ENCODE assay signal across 11 cellular contexts in the genomic region with DNA sequence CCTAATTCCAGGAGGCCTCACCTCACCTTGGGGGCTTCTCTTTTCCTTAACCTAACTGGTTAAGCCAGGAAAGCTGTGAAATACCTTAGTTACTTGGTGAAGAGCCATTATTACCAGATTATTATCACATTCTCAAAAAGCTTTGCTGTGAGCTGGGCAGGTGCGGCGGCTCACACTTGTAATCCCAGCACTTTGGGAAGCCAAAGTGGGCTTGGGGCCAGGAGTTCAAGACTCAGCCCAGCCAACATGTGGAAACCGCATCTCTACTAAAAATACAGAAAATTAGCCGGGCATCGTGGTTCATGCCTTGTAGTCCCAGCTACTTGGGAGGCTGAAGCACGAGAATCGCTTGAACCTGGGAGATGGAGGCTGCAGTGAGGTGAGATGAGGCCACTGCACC.
A peak's percentile ranks its signal among the peaks of the same experiment; 100 is the strongest.
DNase-seq lines count a peak whose midpoint lies in the region; ATAC-seq and TF ChIP-seq lines count a peak whose summit lies in the region.
"Had no signal": no experiment of that assay in that cellular context is flagged by ENCODE, and none has a peak within 500 bp of the region (broad histone marks: within the 10 kb centered on the region; RNA-seq: fewer than 3 reads in every experiment).

No MANE protein-coding gene starts in this region.

- ATAC-seq in GM19035 (IDR thresholded peaks at IDR 0.05; ENCODE audit: unreplicated experiment) (peak; percentile 23), GM18861 (IDR thresholded peaks at IDR 0.05; ENCODE audit: unreplicated experiment) (no peak)

- no peak overlapping the region for H3K4me3 ChIP-seq in Peyer's patch
- H3K4me3 ChIP-seq in fibroblast of mammary gland (ENCODE audit: control insufficient read depth, low read depth, low read length): no peak overlapping the region
- H3K4me3 ChIP-seq in skin epidermis: no peak overlapping the region
- H3K4me3 ChIP-seq: SK-N-MC had no signal

- TF ChIP-seq POLR2A in Peyer's patch (IDR thresholded peaks at IDR 0.05): no peak

- H3K9me3 ChIP-seq in Peyer's patch: no peaks in the 10 kb centered on the region

- DNase-seq in Peyer's patch (peak in 1 of 3 donors; percentile 46), fibroblast of mammary gland (ENCODE audit: low read depth) (peak; percentile 53), NCI-H748 treated with DMSO at 0.1 percent for 48 hours (lab: John Stamatoyannopoulos, UW) (no peak), MV-4-11 (lab: John Stamatoyannopoulos, UW) (no peak)
- no peak for DNase-seq in NK-92 treated with Interleukin-12 subunit alpha and Interleukin-12 subunit beta, amount 100 ng/mL, for 24 hours (lab: John Stamatoyannopoulos, UW)
- DNase-seq: posterior cingulate gyrus had no signal

- no peak for TF ChIP-seq CTCF in Peyer's patch (IDR thresholded peaks at IDR 0.05)
- no peak for TF ChIP-seq CTCF in fibroblast of mammary gland (conservative IDR thresholded peaks at IDR 0.05; ENCODE audit: control insufficient read depth, insufficient read depth, low read depth, low read length)

- no peaks in the 10 kb centered on the region for H3K36me3 ChIP-seq in Peyer's patch

- H3K27me3 ChIP-seq in Peyer's patch: no peaks in the 10 kb centered on the region

- H3K4me1 ChIP-seq in Peyer's patch: peaks cover 0 to 9% (median 8%) of the 10 kb centered on the region in 4 donors

- H3K27ac ChIP-seq in Peyer's patch (peak overlapping the region; percentile 34 to 81 (median 64)), skin epidermis (peak overlapping the region in 20 of 21 experiments; percentile 20 to 92 (median 76))
- H3K27ac ChIP-seq: HL-60, SK-N-MC had no signal
